In genomic region chr5:62403411-62404250, GRCh38 we compare ENCODE assay signal across 1 cellular context.
TF ChIP-seq lines count a peak whose summit lies in the region.

TSS of gene DIMT1 (minus strand) at chr5:62403905. CDS start at chr5:62403772, 133 bp downstream.

TF ChIP-seq in K562, 482 proteins besides CTCF, POLR2A, EP300 and RAD21 (continued from another document and continues in another):
- no peak for TF ChIP-seq THRA (IDR thresholded peaks at IDR 0.05)
- TF ChIP-seq ETV6 (IDR thresholded peaks at IDR 0.05; ENCODE audit: borderline replicate concordance in 1 of 2, low read depth in 2 of 2, low read length in 1 of 2): no peak
- TF ChIP-seq ETV6 (CRISPR knock-in tag; IDR thresholded peaks at IDR 0.05; ENCODE audit: borderline replicate concordance): no peak
- TF ChIP-seq FOXA3 (CRISPR knock-in tag; conservative IDR thresholded peaks at IDR 0.05 in 1 of 2, IDR thresholded peaks at IDR 0.05 in 1 of 2): no peak
- TF ChIP-seq CREB5 (CRISPR knock-in tag; IDR thresholded peaks at IDR 0.05): no peak
- TF ChIP-seq ZBTB17 (CRISPR knock-in tag; IDR thresholded peaks at IDR 0.05): no peak; the same call in 1 of the 2 replicates
- TF ChIP-seq ILK (tag; IDR thresholded peaks at IDR 0.05; ENCODE audit: borderline replicate concordance, low read depth): no peak
- TF ChIP-seq CHD1 (IDR thresholded peaks at IDR 0.05; ENCODE audit: low read length): no peak
- peak; percentile 90 for TF ChIP-seq TFAP4 (CRISPR knock-in tag; IDR thresholded peaks at IDR 0.05; ENCODE audit: borderline replicate concordance)
- no peak for TF ChIP-seq BRF2 (IDR thresholded peaks at IDR 0.05; ENCODE audit: borderline replicate concordance, insufficient read depth, insufficient read length)
- TF ChIP-seq JUND (IDR thresholded peaks at IDR 0.05; ENCODE audit: borderline replicate concordance, low read depth, low read length): peak; percentile 62
- peak; percentile 28; the same call in 1 of the 3 replicates for TF ChIP-seq JUND (tag; IDR thresholded peaks at IDR 0.05; ENCODE audit: borderline replicate concordance, low read depth, low read length)
- no peak; the same call in 1 of the 2 replicates for TF ChIP-seq STAT5A (IDR thresholded peaks at IDR 0.05; ENCODE audit: borderline replicate concordance, low read length)
- peak; percentile 16; the same call in 1 of the 2 replicates for TF ChIP-seq TEAD4 (IDR thresholded peaks at IDR 0.05; ENCODE audit: low read length)
- TF ChIP-seq TEAD4 (CRISPR knock-in tag; IDR thresholded peaks at IDR 0.05; ENCODE audit: borderline replicate concordance): no peak
- peak; percentile 52; the same call in 1 of the 2 replicates for TF ChIP-seq TAF7 (tag; IDR thresholded peaks at IDR 0.05)
- peak; percentile 77; the same call in 1 of the 2 replicates for TF ChIP-seq ZBTB7A (IDR thresholded peaks at IDR 0.05; ENCODE audit: borderline replicate concordance, control insufficient read depth, low read depth, low read length)
- 0 out of 2 replicates have a peak, but pooled peaks have one; percentile 49 for TF ChIP-seq RREB1 (CRISPR knock-in tag; IDR thresholded peaks at IDR 0.05)
- 0 out of 2 replicates have a peak, but pooled peaks have one; percentile 9 for TF ChIP-seq MITF (IDR thresholded peaks at IDR 0.05)
- no peak for TF ChIP-seq ZNF41 (CRISPR knock-in tag; conservative IDR thresholded peaks at IDR 0.05)
- TF ChIP-seq GTF3C2 (IDR thresholded peaks at IDR 0.05; ENCODE audit: borderline replicate concordance, extremely low read depth, insufficient read length): no peak
- TF ChIP-seq ZNF217 (CRISPR knock-in tag; IDR thresholded peaks at IDR 0.05): no peak
- no peak for TF ChIP-seq ZNF124 (CRISPR knock-in tag; IDR thresholded peaks at IDR 0.05)
- no peak for TF ChIP-seq GATAD2B (IDR thresholded peaks at IDR 0.05; ENCODE audit: borderline replicate concordance)
- TF ChIP-seq KHSRP (IDR thresholded peaks at IDR 0.05): no peak
- TF ChIP-seq SRF (CRISPR knock-in tag; IDR thresholded peaks at IDR 0.05): peak in 1 of 2 experiments; percentile 39; a peak in 1 of 4 replicates
- TF ChIP-seq POLR2AphosphoS5 (IDR thresholded peaks at IDR 0.05; ENCODE audit: control insufficient read depth, insufficient read depth, low read depth, low read length): peak; percentile 91
- TF ChIP-seq PRPF4 (IDR thresholded peaks at IDR 0.05; ENCODE audit: insufficient read depth, low read depth, low read length, poor library complexity, severe bottlenecking): no peak
- TF ChIP-seq SMAD4 (CRISPR knock-in tag; conservative IDR thresholded peaks at IDR 0.05): 0 out of 2 replicates have a peak, but pooled peaks have one; percentile 61
- TF ChIP-seq ADNP (tag; IDR thresholded peaks at IDR 0.05): no peak
- TF ChIP-seq KLF13 (tag; IDR thresholded peaks at IDR 0.05; ENCODE audit: borderline replicate concordance, low read depth): peak; percentile 96
- no peak for TF ChIP-seq LARP7 (IDR thresholded peaks at IDR 0.05)
- TF ChIP-seq NR4A1 (CRISPR knock-in tag; IDR thresholded peaks at IDR 0.05): no peak
- TF ChIP-seq NR4A1 (tag; IDR thresholded peaks at IDR 0.05): no peak
- TF ChIP-seq SRSF1 (IDR thresholded peaks at IDR 0.05; ENCODE audit: low read depth, low read length): 0 out of 2 replicates have a peak, but pooled peaks have one; percentile 59
- no peak; the same call in 1 of the 2 replicates for TF ChIP-seq POLR2AphosphoS2 (IDR thresholded peaks at IDR 0.05; ENCODE audit: low read length)
- TF ChIP-seq FUS (optimal IDR thresholded peaks at IDR 0.05; ENCODE audit: low read depth, low read length): no peak
- TF ChIP-seq DACH1 (IDR thresholded peaks at IDR 0.05; ENCODE audit: partially characterized antibody): peak; percentile 47
- TF ChIP-seq PHB2 (IDR thresholded peaks at IDR 0.05; ENCODE audit: low read depth): no peak
- TF ChIP-seq SMC3 (conservative IDR thresholded peaks at IDR 0.05; ENCODE audit: insufficient read depth, low read depth, low read length): no peak
- no peak for TF ChIP-seq ZNF77 (CRISPR knock-in tag; IDR thresholded peaks at IDR 0.05)
- TF ChIP-seq ZNF354B (CRISPR knock-in tag; IDR thresholded peaks at IDR 0.05): no peak
- no peak; the same call in 1 of the 2 replicates for TF ChIP-seq TAL1 (IDR thresholded peaks at IDR 0.05)
- TF ChIP-seq XRCC4 (IDR thresholded peaks at IDR 0.05; ENCODE audit: extremely low read depth, insufficient read depth, insufficient read length): no peak
- TF ChIP-seq MAZ (CRISPR knock-in tag; conservative IDR thresholded peaks at IDR 0.05 in 1 of 2, IDR thresholded peaks at IDR 0.05 in 1 of 2): peak; percentile 84 to 87
- TF ChIP-seq TCF3 (CRISPR knock-in tag; IDR thresholded peaks at IDR 0.05): peak; percentile 15; the same call in 1 of the 2 replicates
- TF ChIP-seq ID3 (CRISPR knock-in tag; IDR thresholded peaks at IDR 0.05): no peak
- peak; percentile 78; the same call in 1 of the 2 replicates for TF ChIP-seq ID3 (tag; IDR thresholded peaks at IDR 0.05)
- TF ChIP-seq RNF219 (CRISPR knock-in tag; IDR thresholded peaks at IDR 0.05): no peak
